ENCODE assay signal across 8 cellular contexts in genomic region chr4:6986067-6986780, GRCh38. TPM values are rescaled to one million over a fixed set of nuclear protein-coding genes. Genes with fewer than 3 reads are reported as not detected.
DNase-seq lines count a peak whose midpoint lies in the region; ATAC-seq and TF ChIP-seq lines count a peak whose summit lies in the region.

No MANE protein-coding gene starts in this region.

- no peaks in the 10 kb centered on the region for H3K9me3 ChIP-seq in parathyroid adenoma (ENCODE audit: control insufficient read depth, low read length)

- H3K4me3 ChIP-seq in parathyroid adenoma (ENCODE audit: low read depth, low read length), result peak overlapping the region; percentile 73

- peaks cover 11% of the 10 kb centered on the region for H3K36me3 Mint-ChIP-seq in activated T-helper 1 cell treated with anti-CD3 and anti-CD28 coated beads, Interleukin-12 subunit alpha, Interleukin-12 subunit beta, Interleukin-2, Interleukin-4 antibody, amounts not matched to agents 30 ng/mL and 10 ng/mL and 1 ng/mL, durations not matched to agents 14 hours and 24 hours and 36 hours (ENCODE audit: low read depth)

- TF ChIP-seq CTCF in C4-2B (conservative IDR thresholded peaks at IDR 0.05), result no peak
- no peak for TF ChIP-seq CTCF in parathyroid adenoma (IDR thresholded peaks at IDR 0.05)

- H3K27ac ChIP-seq in C4-2B (peak overlapping the region; percentile 87), parathyroid adenoma (peak overlapping the region; percentile 79)

- H3K36me3 ChIP-seq in parathyroid adenoma (ENCODE audit: control insufficient read depth, insufficient read depth, low read length), result no peaks in the 10 kb centered on the region

- H3K27me3 Mint-ChIP-seq in activated T-helper 1 cell treated with anti-CD3 and anti-CD28 coated beads, Interleukin-12 subunit alpha, Interleukin-12 subunit beta, Interleukin-2, Interleukin-4 antibody, amounts not matched to agents 30 ng/mL and 10 ng/mL and 1 ng/mL, durations not matched to agents 14 hours and 24 hours and 36 hours (ENCODE audit: insufficient read depth), result no peaks in the 10 kb centered on the region

- H3K9me3 Mint-ChIP-seq in activated T-helper 1 cell treated with anti-CD3 and anti-CD28 coated beads, Interleukin-12 subunit alpha, Interleukin-12 subunit beta, Interleukin-2, Interleukin-4 antibody, amounts not matched to agents 30 ng/mL and 10 ng/mL and 1 ng/mL, durations not matched to agents 14 hours and 24 hours and 36 hours, result no peaks in the 10 kb centered on the region

- ATAC-seq in GM18909 (IDR thresholded peaks at IDR 0.05; ENCODE audit: poor library complexity, unreplicated experiment), result peak; percentile 27
- peak; percentile 11 for ATAC-seq in HG03520 (IDR thresholded peaks at IDR 0.05; ENCODE audit: unreplicated experiment)

- intact Hi-C loops in activated T-helper 1 cell treated with anti-CD3 and anti-CD28 coated beads, Interleukin-12 subunit alpha, Interleukin-12 subunit beta, Interleukin-2, Interleukin-4 antibody, amounts not matched to agents 30 ng/mL and 10 ng/mL and 1 ng/mL, durations not matched to agents 14 hours and 24 hours and 36 hours (cut with micrococcal nuclease), result loop anchor here (1.0 to 2.0 kb wide), 5 partner anchors 12 to 411 kb away; partner anchors contain the start of genes MAN2B2, MRFAP1 and MRFAP1L1

- peaks cover 80% of the 10 kb centered on the region for H3K4me1 Mint-ChIP-seq in activated T-helper 1 cell treated with anti-CD3 and anti-CD28 coated beads, Interleukin-12 subunit alpha, Interleukin-12 subunit beta, Interleukin-2, Interleukin-4 antibody, amounts not matched to agents 30 ng/mL and 10 ng/mL and 1 ng/mL, durations not matched to agents 14 hours and 24 hours and 36 hours (ENCODE audit: low read depth)

- peak overlapping the region; percentile 94 for H3K4me3 Mint-ChIP-seq in activated T-helper 1 cell treated with anti-CD3 and anti-CD28 coated beads, Interleukin-12 subunit alpha, Interleukin-12 subunit beta, Interleukin-2, Interleukin-4 antibody, amounts not matched to agents 30 ng/mL and 10 ng/mL and 1 ng/mL, durations not matched to agents 14 hours and 24 hours and 36 hours

- peaks cover 20% of the 10 kb centered on the region for H3K79me2 ChIP-seq in parathyroid adenoma

- peak overlapping the region; percentile 79 for H2AFZ ChIP-seq in parathyroid adenoma

- H3K27me3 ChIP-seq in parathyroid adenoma (ENCODE audit: control insufficient read depth, insufficient read depth, low read length), result no peaks in the 10 kb centered on the region

- H3K27ac Mint-ChIP-seq in activated T-helper 1 cell treated with anti-CD3 and anti-CD28 coated beads, Interleukin-12 subunit alpha, Interleukin-12 subunit beta, Interleukin-2, Interleukin-4 antibody, amounts not matched to agents 30 ng/mL and 10 ng/mL and 1 ng/mL, durations not matched to agents 14 hours and 24 hours and 36 hours, result peak overlapping the region; percentile 94

- no peaks in the 10 kb centered on the region for H3K4me1 ChIP-seq in parathyroid adenoma

- DNase-seq in activated T-helper 1 cell treated with anti-CD3 and anti-CD28 coated beads, Interleukin-12 subunit alpha, Interleukin-12 subunit beta, Interleukin-2, Interleukin-4 antibody, amounts not matched to agents 30 ng/mL and 10 ng/mL and 1 ng/mL, durations not matched to agents 14 hours and 24 hours and 36 hours (ENCODE audit: low spot score), result no peak
- DNase-seq in glomerular visceral epithelial cell (ENCODE audit: extremely low spot score) (peak; percentile 42), NCI-H2196 (lab: John Stamatoyannopoulos, UW; ENCODE audit: unreplicated experiment) (no peak)
- no peak for DNase-seq in activated CD4-positive, CD25-positive, alpha-beta regulatory T cell (lab: John Stamatoyannopoulos, UW)

- peak overlapping the region; percentile 67 for H3K4me2 ChIP-seq in parathyroid adenoma (ENCODE audit: low read length)

- no peak overlapping the region for H3K9ac ChIP-seq in parathyroid adenoma

RNA-seq across cellular contexts. Expression of gene TADA2B, which starts 56.9 kb away (rescaled TPM):
- 15.2 and 16.8 TPM in 2 replicates for total RNA-seq in activated T-helper 1 cell treated with anti-CD3 and anti-CD28 coated beads, Interleukin-12 subunit alpha, Interleukin-12 subunit beta, Interleukin-2, Interleukin-4 antibody, amounts not matched to agents 30 ng/mL and 10 ng/mL and 1 ng/mL, durations not matched to agents 14 hours and 24 hours and 36 hours
